8 cellular contexts compared by ENCODE assay signal in genomic region chr4:15001825-15002658, GRCh38. TPM values are rescaled to one million over a fixed set of nuclear protein-coding genes. Genes with fewer than 3 reads are reported as not detected.
DNase-seq lines count a peak whose midpoint lies in the region; ATAC-seq and TF ChIP-seq lines count a peak whose summit lies in the region.

Gene CPEB2, plus strand, starts transcription at chr4:15002481. Its CDS starts 193 bp downstream, at chr4:15002674.

- peak within 1 kb of the TSS; percentile 92 for H2BK5ac ChIP-seq in IMR-90 (ENCODE audit: low read depth, low read length, poor library complexity, severe bottlenecking)

- no peaks in the 10 kb centered on the region for H3K9me3 ChIP-seq in IMR-90 (ENCODE audit: control insufficient read depth, insufficient read depth, low read length)

- in situ Hi-C loops in IMR-90 (cut with MboI; ENCODE audit: low sequenced_read_pairs), result loop anchor here (10.0 to 25.0 kb wide), 4 partner anchors 685 to 1347 kb away; partner anchors contain the start of gene FAM200B

- peak within 1 kb of the TSS; percentile 1; the same call in 1 of the 3 replicates for H2BK15ac ChIP-seq in IMR-90 (ENCODE audit: low read depth, low read length)

- H3K9ac ChIP-seq in IMR-90 (ENCODE audit: low read depth, low read length), result peak within 1 kb of the TSS; percentile 83

- peak within 1 kb of the TSS; percentile 95 for H3K27ac Mint-ChIP-seq in activated T-helper 17 cell treated with anti-CD3 and anti-CD28 coated beads, Interleukin-2, amount 50 U/mL, for 72 hours
- peak within 1 kb of the TSS; percentile 94 to 99 (median 97) for H3K27ac Mint-ChIP-seq in naive thymus-derived CD8-positive, alpha-beta T cell
- H3K27ac Mint-ChIP-seq in stimulated activated naive B cell treated with anti-CD40 and anti-IgM and Interleukin-4, amounts not matched to agents 10 μg/mL and 1 μg/mL and 100 μg/mL, for 72 hours, result peak within 1 kb of the TSS; percentile 97

- TF ChIP-seq CTCF in IMR-90 (conservative IDR thresholded peaks at IDR 0.05; ENCODE audit: low read depth, low read length) (no peak), RWPE1 (conservative IDR thresholded peaks at IDR 0.05; ENCODE audit: low read depth) (no peak)

- H3K27ac ChIP-seq in IMR-90 (ENCODE audit: insufficient read depth, low read length) (peak within 1 kb of the TSS; percentile 93), RWPE1 (peak within 1 kb of the TSS; percentile 99)

- peak within 1 kb of the TSS; percentile 77 for H3K56ac ChIP-seq in IMR-90 (ENCODE audit: extremely low read depth, insufficient read depth, low read length)

- WGBS in IMR-90 (ENCODE audit: extremely low coverage in 2 of 2, insufficient read length in 1 of 2), 2 experiments, result 1% methylated on average over 27 of the region's 106 CpGs; no CpG with 5 or more reads in 1 of the 2 experiments

- BruUV-seq in IMR-90 (replicated peaks; lab: Mats Ljungman, UMichigan), result no TSS peak

- CTCF ChIA-PET in IMR-90 (lab: Yijun Ruan, JAX), result no interaction called here
- CTCF ChIA-PET in RWPE1 (lab: Yijun Ruan, JAX), result interaction anchor here (0.9 kb wide), 1 partner anchor 252 kb away, joined by 4 read pairs; no protein-coding TSS in a partner anchor

- peak within 1 kb of the TSS; percentile 87 for H3K4ac ChIP-seq in IMR-90 (ENCODE audit: low read depth, low read length)

- H3K36me3 Mint-ChIP-seq in activated T-helper 17 cell treated with anti-CD3 and anti-CD28 coated beads, Interleukin-2, amount 50 U/mL, for 72 hours (ENCODE audit: low read depth), result peaks cover 7% of the 10 kb centered on the region
- peaks cover 0 to under 1% (median 0%) of the 10 kb centered on the region in 3 donors for H3K36me3 Mint-ChIP-seq in naive thymus-derived CD8-positive, alpha-beta T cell
- peaks cover under 1 to 3% of the 10 kb centered on the region in 2 donors for H3K36me3 Mint-ChIP-seq in stimulated activated naive B cell treated with anti-CD40 and anti-IgM and Interleukin-4, amounts not matched to agents 10 μg/mL and 1 μg/mL and 100 μg/mL, for 72 hours

- POLR2A ChIA-PET in IMR-90 (lab: Charles Lee; ENCODE audit: unreplicated experiment) (interaction anchor here (0.6 kb wide), 1 partner anchor 33 kb away, joined by 4 read pairs; no protein-coding TSS in a partner anchor), RWPE1 (lab: Yijun Ruan, JAX; ENCODE audit: low non-redundant PET) (no interaction called here)
- POLR2A ChIA-PET in naive thymus-derived CD8-positive, alpha-beta T cell (lab: Charles Lee), result interaction anchor here (0.8 to 1.8 kb wide), 8 partner anchors 15 to 764 kb away, joined by 3 to 17 read pairs (median 3); partner anchors contain the start of gene FBXL5

- H4K91ac ChIP-seq in IMR-90 (ENCODE audit: insufficient read depth, low read depth, low read length), result peak within 1 kb of the TSS; percentile 88

- H3K79me1 ChIP-seq in IMR-90 (ENCODE audit: low read depth in 1 of 2, low read length in 2 of 2), result peaks cover 0 to 3% of the 10 kb centered on the region in 2 experiments; a peak in 2 of 4 replicates

- H3K36me3 ChIP-seq in IMR-90 (ENCODE audit: control insufficient read depth, insufficient read depth, low read length), result no peaks in the 10 kb centered on the region

- TF ChIP-seq RAD21 in IMR-90 (IDR thresholded peaks at IDR 0.05; ENCODE audit: low read length), result no peak

- peak within 1 kb of the TSS; percentile 74 for H2BK120ac ChIP-seq in IMR-90 (ENCODE audit: low read depth, low read length)

- peak within 1 kb of the TSS; percentile 88 for H2AK9ac ChIP-seq in IMR-90 (replicated peaks; ENCODE audit: low read depth, low read length, poor library complexity)

- H3K23ac ChIP-seq in IMR-90 (ENCODE audit: low read depth, low read length), result peak within 1 kb of the TSS; percentile 94

- peak within 1 kb of the TSS; percentile 54 for H3K18ac ChIP-seq in IMR-90 (ENCODE audit: low read depth, low read length)

- no peaks in the 10 kb centered on the region for H3K27me3 ChIP-seq in IMR-90 (ENCODE audit: control insufficient read depth, insufficient read depth, low read length)

- intact Hi-C loops in IMR-90 (cut with micrococcal nuclease), result loop anchor here (1.0 to 5.0 kb wide), 11 partner anchors 85 to 1375 kb away; partner anchors contain the start of gene BOD1L1

- H3K4me2 ChIP-seq in IMR-90 (ENCODE audit: low read depth, low read length), result peak within 1 kb of the TSS; percentile 66

- peak; percentile 96 for TF ChIP-seq POLR2A in IMR-90 (IDR thresholded peaks at IDR 0.05; ENCODE audit: low read depth, low read length)

- peak; percentile 58 for ATAC-seq in GM21529 (IDR thresholded peaks at IDR 0.05; ENCODE audit: unreplicated experiment)
- ATAC-seq in IMR-90 (ENCODE audit: low read depth), result peak; percentile 65
- ATAC-seq in activated T-helper 17 cell treated with anti-CD3 and anti-CD28 coated beads, Interleukin-2, amount 50 U/mL, for 72 hours (replicated peaks), result peak; percentile 80
- peak; percentile 67 to 75 for ATAC-seq in naive thymus-derived CD8-positive, alpha-beta T cell
- ATAC-seq in stimulated activated naive B cell treated with anti-CD40 and anti-IgM and Interleukin-4, amounts not matched to agents 10 μg/mL and 1 μg/mL and 100 μg/mL, for 72 hours (replicated peaks), result peak; percentile 72 to 74

- peak within 1 kb of the TSS; percentile 69 for H3K4me3 ChIP-seq in IMR-90 (ENCODE audit: insufficient read depth, low read depth, low read length)

- H2AK5ac ChIP-seq in IMR-90 (ENCODE audit: low read depth, low read length), result peak within 1 kb of the TSS; percentile 51

- peaks cover 17% of the 10 kb centered on the region for H4K20me1 ChIP-seq in IMR-90 (ENCODE audit: insufficient read depth, low read length)

- peak; percentile 99 for DNase-seq in DMS53 (lab: John Stamatoyannopoulos, UW)
- peak; percentile 97 for DNase-seq in IMR-90
- DNase-seq in RWPE1 (ENCODE audit: low spot score), result peak; percentile 70
- peak; percentile 98 for DNase-seq in fibroblast of gingiva (ENCODE audit: low read depth)
- DNase-seq in naive thymus-derived CD8-positive, alpha-beta T cell, result peak; percentile 85 to 96 (median 90)
- peak; percentile 95 for DNase-seq in stimulated activated naive B cell treated with anti-CD40 and anti-IgM and Interleukin-4, amounts not matched to agents 10 μg/mL and 1 μg/mL and 100 μg/mL, for 72 hours

- H3K14ac ChIP-seq in IMR-90 (replicated peaks; ENCODE audit: low read depth, low read length), result peak within 1 kb of the TSS; percentile 82

- peak within 1 kb of the TSS; percentile 96 for H3K4me3 Mint-ChIP-seq in activated T-helper 17 cell treated with anti-CD3 and anti-CD28 coated beads, Interleukin-2, amount 50 U/mL, for 72 hours
- H3K4me3 Mint-ChIP-seq in naive thymus-derived CD8-positive, alpha-beta T cell, result peak within 1 kb of the TSS; percentile 90 to 96 (median 94)
- H3K4me3 Mint-ChIP-seq in stimulated activated naive B cell treated with anti-CD40 and anti-IgM and Interleukin-4, amounts not matched to agents 10 μg/mL and 1 μg/mL and 100 μg/mL, for 72 hours, result peak within 1 kb of the TSS; percentile 89 to 98

- peak within 1 kb of the TSS; percentile 26 for H4K5ac ChIP-seq in IMR-90 (ENCODE audit: low read depth, low read length)

- dilution Hi-C loops in IMR-90 (cut with HindIII; ENCODE audit: low sequenced_read_pairs, unreplicated experiment), result no loop called here

- H2BK20ac ChIP-seq in IMR-90 (ENCODE audit: low read depth, low read length), result 0 out of 2 replicates have a peak within 1 kb of the TSS, but pooled peaks have one; percentile 20

- H2AFZ ChIP-seq in IMR-90 (replicated peaks; ENCODE audit: low read length, poor library complexity), result peak within 1 kb of the TSS; percentile 88

- H3K9me1 ChIP-seq in IMR-90 (ENCODE audit: insufficient read depth, low read length), result no peaks in the 10 kb centered on the region

- no peaks in the 10 kb centered on the region for H3K9me3 Mint-ChIP-seq in activated T-helper 17 cell treated with anti-CD3 and anti-CD28 coated beads, Interleukin-2, amount 50 U/mL, for 72 hours
- H3K9me3 Mint-ChIP-seq in naive thymus-derived CD8-positive, alpha-beta T cell, result no peaks in the 10 kb centered on the region
- no peaks in the 10 kb centered on the region for H3K9me3 Mint-ChIP-seq in stimulated activated naive B cell treated with anti-CD40 and anti-IgM and Interleukin-4, amounts not matched to agents 10 μg/mL and 1 μg/mL and 100 μg/mL, for 72 hours

- H4K8ac ChIP-seq in IMR-90 (ENCODE audit: low read depth in 2 of 2, low read length in 2 of 2), result peak within 1 kb of the TSS; percentile 52 to 92; a peak in 3 of 4 replicates

- no peaks in the 10 kb centered on the region for H3K27me3 Mint-ChIP-seq in activated T-helper 17 cell treated with anti-CD3 and anti-CD28 coated beads, Interleukin-2, amount 50 U/mL, for 72 hours
- H3K27me3 Mint-ChIP-seq in naive thymus-derived CD8-positive, alpha-beta T cell, result peaks cover 0 to 2% (median 0%) of the 10 kb centered on the region in 5 donors
- no peaks in the 10 kb centered on the region for H3K27me3 Mint-ChIP-seq in stimulated activated naive B cell treated with anti-CD40 and anti-IgM and Interleukin-4, amounts not matched to agents 10 μg/mL and 1 μg/mL and 100 μg/mL, for 72 hours

- peaks cover 14% of the 10 kb centered on the region for H3K4me1 Mint-ChIP-seq in activated T-helper 17 cell treated with anti-CD3 and anti-CD28 coated beads, Interleukin-2, amount 50 U/mL, for 72 hours
- peaks cover 8 to 25% (median 21%) of the 10 kb centered on the region in 4 donors for H3K4me1 Mint-ChIP-seq in naive thymus-derived CD8-positive, alpha-beta T cell
- peaks cover 4 to 13% of the 10 kb centered on the region in 2 donors for H3K4me1 Mint-ChIP-seq in stimulated activated naive B cell treated with anti-CD40 and anti-IgM and Interleukin-4, amounts not matched to agents 10 μg/mL and 1 μg/mL and 100 μg/mL, for 72 hours

- no peaks in the 10 kb centered on the region for H3K4me1 ChIP-seq in IMR-90 (ENCODE audit: control insufficient read depth, insufficient read depth, low read length)

TF ChIP-seq in IMR-90, 13 proteins besides CTCF, POLR2A, EP300 and RAD21 (continues in another document):
- no peak for TF ChIP-seq RCOR1 (IDR thresholded peaks at IDR 0.05; ENCODE audit: insufficient replicate concordance, low read length)
- TF ChIP-seq USF2 (IDR thresholded peaks at IDR 0.05; ENCODE audit: low read depth, low read length), result 0 out of 2 replicates have a peak, but pooled peaks have one; percentile 18

RNA-seq across cellular contexts. Expression of gene CPEB2, which starts in this region (rescaled TPM):
- total RNA-seq in IMR-90 (2012; rRNA removed), result 10.6 and 18.1 TPM in 2 replicates
- polyA plus RNA-seq in IMR-90 (2012; rRNA removed), result 9.4 and 12.0 TPM in 2 replicates
- polyA plus RNA-seq in IMR-90 (2012; cell fraction: cytosol; rRNA removed), result 2.8 and 3.4 TPM in 2 replicates
- polyA plus RNA-seq in IMR-90 (2012; cell fraction: nucleus; rRNA removed; ENCODE audit: low replicate concordance), result 7.0 and 65.7 TPM in 2 replicates
- 10 to 100 TPM in 1 of 2 donors, 1 to 10 TPM in 1; 8.1 to 10.5 TPM for total RNA-seq in activated T-helper 17 cell treated with anti-CD3 and anti-CD28 coated beads, Interleukin-2, amount 50 U/mL, for 72 hours
- total RNA-seq in naive thymus-derived CD8-positive, alpha-beta T cell, result 10 to 100 TPM; 15.8 to 17.0 TPM
- polyA plus RNA-seq in naive thymus-derived CD8-positive, alpha-beta T cell, result 1 to 10 TPM in 1 of 3 donors, under 1 TPM in 2; 0.68 to 1.7 (median 0.91) TPM

Comparison
In these comparisons a context has a peak if more than half of its experiments do, and no peak if none do; other contexts are left out.
1. Peak in every context shown above with its lines: DNase-seq, ATAC-seq, H3K4me3 ChIP-seq and H3K27ac ChIP-seq.